Comparison of ENCODE assay signal across 8 cellular contexts in the genomic region with DNA sequence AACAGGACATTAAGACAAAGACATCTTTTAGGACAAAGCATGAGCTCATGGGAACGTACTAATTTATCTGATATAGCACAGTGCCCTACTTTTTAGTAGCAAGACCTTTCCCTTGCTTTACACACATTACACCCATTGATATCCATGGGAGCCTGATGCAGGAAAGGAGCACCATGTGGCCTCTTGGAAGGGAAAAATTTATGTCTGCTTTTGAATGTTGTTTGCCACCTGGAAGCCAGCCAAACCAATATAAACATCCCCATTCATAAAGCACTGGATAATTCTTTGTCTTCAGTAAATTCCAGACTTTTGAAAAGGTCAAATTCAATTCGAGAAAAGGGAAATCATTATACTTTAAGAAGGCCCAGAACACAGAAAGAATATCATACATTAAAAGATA.
DNase-seq lines count a peak whose midpoint lies in the region; ATAC-seq and FAIRE-seq lines count a peak whose summit lies in the region.

No MANE protein-coding gene starts in this region.

- peak; percentile 27 for ATAC-seq in left colon
- ATAC-seq in HG02642 (IDR thresholded peaks at IDR 0.05; ENCODE audit: poor library complexity, unreplicated experiment) = no peak
- ATAC-seq in GM21423 (IDR thresholded peaks at IDR 0.05; ENCODE audit: unreplicated experiment) = no peak
- no peak for ATAC-seq in GM19463 (IDR thresholded peaks at IDR 0.05; ENCODE audit: unreplicated experiment)

- peak overlapping the region; percentile 22; the same call in 1 of the 2 replicates for H3K4me3 ChIP-seq in SK-N-MC

- no peaks in the 10 kb centered on the region for H3K9me3 ChIP-seq in SK-N-MC (ENCODE audit: low read depth, low read length)

- intact Hi-C loops in left colon (cut with DNase I, micrococcal nuclease) = no loop called here

- peak overlapping the region; percentile 7 for H3K9ac ChIP-seq in SK-N-MC (ENCODE audit: insufficient read length)

- no peak for FAIRE-seq in RCC 7860 (lab: Jason Lieb, UNC)

- H3K27ac ChIP-seq in SK-N-MC = peak overlapping the region; percentile 60

- no peaks in the 10 kb centered on the region for H3K36me3 ChIP-seq in SK-N-MC (ENCODE audit: insufficient read depth, low read length)

- DNase-seq in DMS153 (lab: John Stamatoyannopoulos, UW) (peak; percentile 97), NCI-H1417 treated with DMSO at 0.1 percent for 48 hours (lab: John Stamatoyannopoulos, UW) (peak; percentile 53), SK-N-MC (ENCODE audit: low read depth, low spot score) (peak; percentile 76), left colon (no peak), RCC 7860 (ENCODE audit: low spot score) (no peak)

Comparison
In these comparisons a context has a peak if more than half of its experiments do, and no peak if none do; other contexts are left out.
1. DNase-seq: peak in DMS153 (single experiment), NCI-H1417 treated with DMSO at 0.1 percent for 48 hours (single experiment) and SK-N-MC (single experiment); none in left colon (0 of 2) and RCC 7860 (single experiment).